In the genomic region with DNA sequence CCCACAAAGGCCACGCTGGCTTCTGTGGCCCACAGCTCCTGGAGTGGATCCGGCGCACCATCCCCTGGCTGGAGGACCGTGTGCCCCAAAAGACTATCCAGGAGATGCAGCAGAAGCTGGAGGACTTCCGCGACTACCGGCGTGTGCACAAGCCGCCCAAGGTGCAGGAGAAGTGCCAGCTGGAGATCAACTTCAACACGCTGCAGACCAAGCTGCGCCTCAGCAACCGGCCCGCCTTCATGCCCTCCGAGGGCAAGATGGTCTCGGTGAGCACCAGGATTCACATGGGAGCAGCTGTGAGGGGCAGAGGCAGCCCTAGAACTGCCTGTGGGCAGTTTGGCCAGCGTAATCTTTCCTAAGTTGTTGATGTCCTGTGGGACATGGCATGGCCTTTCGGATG, we compare ENCODE assay signal across 1 cellular context.
A peak's percentile ranks its signal among the peaks of the same experiment; 100 is the strongest.
TF ChIP-seq lines count a peak whose summit lies in the region.

No MANE protein-coding gene starts in this region.

TF ChIP-seq in HepG2, 621 proteins besides CTCF, POLR2A, EP300 and RAD21:
- TF ChIP-seq AGO2 (optimal IDR thresholded peaks at IDR 0.05; ENCODE audit: low read depth, low read length), result peak; percentile 89
- TF ChIP-seq, protein P1, sequence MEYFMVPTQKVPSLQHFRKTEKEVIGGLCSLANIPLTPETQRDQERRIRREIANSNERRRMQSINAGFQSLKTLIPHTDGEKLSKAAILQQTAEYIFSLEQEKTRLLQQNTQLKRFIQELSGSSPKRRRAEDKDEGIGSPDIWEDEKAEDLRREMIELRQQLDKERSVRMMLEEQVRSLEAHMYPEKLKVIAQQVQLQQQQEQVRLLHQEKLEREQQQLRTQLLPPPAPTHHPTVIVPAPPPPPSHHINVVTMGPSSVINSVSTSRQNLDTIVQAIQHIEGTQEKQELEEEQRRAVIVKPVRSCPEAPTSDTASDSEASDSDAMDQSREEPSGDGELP (IDR thresholded peaks at IDR 0.05; ENCODE audit: borderline replicate concordance, low read depth), result no peak
- no peak for TF ChIP-seq NONO (IDR thresholded peaks at IDR 0.05)
- TF ChIP-seq NONO (CRISPR knock-in tag; conservative IDR thresholded peaks at IDR 0.05), result 0 out of 2 replicates have a peak, but pooled peaks have one; percentile 10
- TF ChIP-seq HMG20B (CRISPR knock-in tag; conservative IDR thresholded peaks at IDR 0.05), result no peak
